In the genomic region with DNA sequence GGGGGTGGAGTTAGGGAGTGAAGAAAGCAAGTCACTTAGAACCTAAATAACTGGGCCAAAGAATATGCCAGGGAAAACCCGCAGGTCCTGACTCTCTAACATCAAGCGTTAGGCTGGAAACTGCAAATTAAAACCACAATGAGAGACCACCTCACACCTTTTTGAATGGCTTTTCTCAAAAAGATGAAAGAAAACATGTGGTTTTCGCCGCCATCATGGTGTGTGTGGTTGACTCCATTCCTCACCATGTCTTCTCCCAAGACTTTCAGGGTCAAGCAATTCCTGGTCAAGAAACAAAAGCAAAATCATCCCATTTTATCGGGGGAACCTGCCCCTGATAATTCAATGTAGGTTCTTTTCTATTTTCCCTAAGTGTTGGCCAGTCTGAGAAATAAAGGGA, we compare ENCODE assay signal across 17 cellular contexts.
DNase-seq lines count a peak whose midpoint lies in the region; ATAC-seq and TF ChIP-seq lines count a peak whose summit lies in the region.
"Had no signal": no experiment of that assay in that cellular context is flagged by ENCODE, and none has a peak within 500 bp of the region (broad histone marks: within the 10 kb centered on the region; RNA-seq: fewer than 3 reads in every experiment).

No MANE protein-coding gene starts in this region.

- no peak overlapping the region for H4K5ac ChIP-seq in H9 (ENCODE audit: insufficient read length, low read depth, low read length)

- no peak for TF ChIP-seq CTCF in H9 (conservative IDR thresholded peaks at IDR 0.05)
- TF ChIP-seq CTCF in WTC11 (IDR thresholded peaks at IDR 0.05): no peak

- peak overlapping the region; percentile 87 for H3K18ac ChIP-seq in H9 (ENCODE audit: insufficient read length, low read depth, low read length)
- no peak overlapping the region for H3K18ac ChIP-seq in mesenchymal stem cell (ENCODE audit: low read depth in 1 of 2, low read length in 2 of 2)
- H3K18ac ChIP-seq in neuronal stem cell (ENCODE audit: low read length): no peak overlapping the region

- H2BK15ac ChIP-seq in H9 (ENCODE audit: low read depth, low read length): no peak overlapping the region
- H2BK15ac ChIP-seq in mesenchymal stem cell (ENCODE audit: low read depth, poor library complexity, severe bottlenecking): no peak overlapping the region
- H2BK15ac ChIP-seq in neuronal stem cell (ENCODE audit: low read length): no peak overlapping the region

- H3K27me3 Mint-ChIP-seq in H9 (ENCODE audit: low read depth): no peaks in the 10 kb centered on the region
- H3K27me3 Mint-ChIP-seq in WTC11 (ENCODE audit: low read depth): no peaks in the 10 kb centered on the region
- no peaks in the 10 kb centered on the region for H3K27me3 Mint-ChIP-seq in naive thymus-derived CD8-positive, alpha-beta T cell

- POLR2A ChIA-PET in WTC11 (lab: Charles Lee): no interaction called here
- POLR2A ChIA-PET in naive thymus-derived CD8-positive, alpha-beta T cell (lab: Charles Lee): no interaction called here

- no peaks in the 10 kb centered on the region for H3K9me3 Mint-ChIP-seq in H9
- H3K9me3 Mint-ChIP-seq in WTC11: peaks cover 12% of the 10 kb centered on the region
- peaks cover 0 to 13% (median 0%) of the 10 kb centered on the region in 9 donors for H3K9me3 Mint-ChIP-seq in naive thymus-derived CD8-positive, alpha-beta T cell

- H2BK20ac ChIP-seq in H9 (ENCODE audit: low read depth, low read length, poor library complexity, severe bottlenecking): peak overlapping the region; percentile 83

- H2BK12ac ChIP-seq in H9 (ENCODE audit: insufficient read length, low read depth, low read length) (peak overlapping the region; percentile 94), mesenchymal stem cell (ENCODE audit: low read length in 2 of 2) (no peak overlapping the region), neuronal stem cell (ENCODE audit: low read length) (no peak overlapping the region)

- CTCF ChIA-PET in WTC11 (lab: Charles Lee): no interaction called here

- H4K8ac ChIP-seq in H9 (replicated peaks; ENCODE audit: insufficient read length, low read depth, low read length) (no peak overlapping the region), mesenchymal stem cell (ENCODE audit: low read length) (no peak overlapping the region), neuronal stem cell (ENCODE audit: low read depth, low read length) (no peak overlapping the region)

- H3K79me1 ChIP-seq in H9 (ENCODE audit: insufficient read depth, low read depth, low read length, poor library complexity, severe bottlenecking) (no peaks in the 10 kb centered on the region), mesenchymal stem cell (replicated peaks; ENCODE audit: low read length, poor library complexity, severe bottlenecking) (no peaks in the 10 kb centered on the region), neuronal stem cell (ENCODE audit: low read depth, low read length) (no peaks in the 10 kb centered on the region)

- H4K91ac ChIP-seq in H9 (ENCODE audit: insufficient read length, low read depth, low read length) (no peak overlapping the region), mesenchymal stem cell (ENCODE audit: low read length) (no peak overlapping the region), neuronal stem cell (ENCODE audit: low read depth, low read length, poor library complexity) (no peak overlapping the region)

- no peak overlapping the region for H3T11ph ChIP-seq in H9 (ENCODE audit: low read length)

- H3K27ac Mint-ChIP-seq in H9 (peak overlapping the region; percentile 97 to 99 (median 97)), WTC11 (peak overlapping the region; percentile 99)
- peak overlapping the region in 3 of 10 donors; percentile 21 to 56 (median 21) for H3K27ac Mint-ChIP-seq in naive thymus-derived CD8-positive, alpha-beta T cell

- H4K20me1 ChIP-seq in H9 (ENCODE audit: control insufficient read depth, insufficient read depth, insufficient read length): no peaks in the 10 kb centered on the region

- H3K4ac ChIP-seq in H9 (ENCODE audit: low read depth, low read length) (no peak overlapping the region), mesenchymal stem cell (ENCODE audit: low read depth in 1 of 2, low read length in 2 of 2) (no peak overlapping the region), neuronal stem cell (ENCODE audit: low read length) (no peak overlapping the region)

- H3K23ac ChIP-seq in H9 (ENCODE audit: insufficient read length, low read depth, low read length) (no peak overlapping the region), mesenchymal stem cell (ENCODE audit: low read length in 2 of 2) (no peak overlapping the region), neuronal stem cell (ENCODE audit: low read depth, low read length, poor library complexity) (no peak overlapping the region)

- H2BK5ac ChIP-seq in H9 (ENCODE audit: insufficient read length, low read length) (peak overlapping the region; percentile 83), mesenchymal stem cell (ENCODE audit: low read depth, low read length, poor library complexity, severe bottlenecking) (no peak overlapping the region), neuronal stem cell (ENCODE audit: low read length) (no peak overlapping the region)

- no peak overlapping the region for H3K9ac ChIP-seq in H9 (ENCODE audit: extremely low read depth, insufficient read length, low read length)
- H3K9ac ChIP-seq in mesenchymal stem cell (ENCODE audit: low read length): no peak overlapping the region
- H3K9ac ChIP-seq in neuronal stem cell (ENCODE audit: low read depth, low read length, poor library complexity): no peak overlapping the region
- H3K9ac ChIP-seq: KMS-11 had no signal

- H2AK5ac ChIP-seq in H9 (ENCODE audit: insufficient read length, low read length): peak overlapping the region; percentile 83
- H2AK5ac ChIP-seq in mesenchymal stem cell (ENCODE audit: low read length, severe bottlenecking): peak overlapping the region; percentile 31
- no peak overlapping the region for H2AK5ac ChIP-seq in neuronal stem cell (ENCODE audit: low read depth, low read length)

- H3K23me2 ChIP-seq in H9 (ENCODE audit: insufficient read length, low read depth, low read length, poor library complexity, severe bottlenecking): no peaks in the 10 kb centered on the region

- H2AFZ ChIP-seq in H9 (ENCODE audit: low read length): no peak overlapping the region
- no peak overlapping the region for H2AFZ ChIP-seq in mesenchymal stem cell (ENCODE audit: low read depth, low read length)
- H2AFZ ChIP-seq in neuronal stem cell (ENCODE audit: low read length): peak overlapping the region; percentile 73
- H2AFZ ChIP-seq: PC-9 had no signal

- no peaks in the 10 kb centered on the region for H3K79me2 ChIP-seq in H9 (ENCODE audit: insufficient read depth, low read length)

- H3K9me3 ChIP-seq in H9 (ENCODE audit: control insufficient read depth, low read depth, low read length): no peaks in the 10 kb centered on the region
- H3K9me3 ChIP-seq in mesenchymal stem cell (ENCODE audit: control insufficient read depth, low read length): no peaks in the 10 kb centered on the region
- H3K9me3 ChIP-seq in neuronal stem cell (replicated peaks in 1 of 2; ENCODE audit: control insufficient read depth in 2 of 2, insufficient read depth in 1 of 2, low read depth in 1 of 2, low read length in 2 of 2): no peaks in the 10 kb centered on the region
- H3K9me3 ChIP-seq: SJSA1 had no signal

- H3K36me3 ChIP-seq in mesenchymal stem cell (ENCODE audit: control insufficient read depth in 1 of 2, insufficient read depth in 2 of 2, low read depth in 1 of 2, low read length in 2 of 2): no peaks in the 10 kb centered on the region
- no peaks in the 10 kb centered on the region for H3K36me3 ChIP-seq in neuronal stem cell (replicated peaks in 1 of 2; ENCODE audit: control insufficient read depth in 2 of 2, insufficient read depth in 2 of 2, low read length in 2 of 2)
- H3K36me3 ChIP-seq: SJSA1 had no signal

- H3K27ac ChIP-seq in H9 (ENCODE audit: insufficient read length, low read depth, low read length) (peak overlapping the region; percentile 87), mesenchymal stem cell (ENCODE audit: low read length, poor library complexity, severe bottlenecking) (peak overlapping the region; percentile 33), neuronal stem cell (replicated peaks; ENCODE audit: low read length) (no peak overlapping the region)
- H3K27ac ChIP-seq: KMS-11, PC-9, SJSA1 had no signal

- H3K4me2 ChIP-seq in H9 (ENCODE audit: insufficient read depth, insufficient read length, low read length) (no peak overlapping the region), mesenchymal stem cell (ENCODE audit: low read length, poor library complexity, severe bottlenecking) (no peak overlapping the region), neuronal stem cell (ENCODE audit: insufficient read depth, low read length, poor library complexity, severe bottlenecking) (no peak overlapping the region)
- H3K4me2 ChIP-seq: KMS-11, PC-9 had no signal

- no peak overlapping the region for H3K14ac ChIP-seq in H9 (ENCODE audit: insufficient read depth, low read length)
- no peak overlapping the region for H3K14ac ChIP-seq in mesenchymal stem cell (ENCODE audit: low read length in 2 of 2)
- no peak overlapping the region for H3K14ac ChIP-seq in neuronal stem cell (ENCODE audit: low read length)

- H3K36me3 Mint-ChIP-seq in H9 (ENCODE audit: insufficient read depth in 1 of 3, low read depth in 3 of 3) (peaks cover 2 to 4% (median 2%) of the 10 kb centered on the region in 3 experiments; a peak in 3 of 7 replicates), WTC11 (peaks cover 4% of the 10 kb centered on the region; the same call in 1 of the 2 replicates)
- peaks cover 4 to 54% (median 30%) of the 10 kb centered on the region in 3 donors for H3K36me3 Mint-ChIP-seq in naive thymus-derived CD8-positive, alpha-beta T cell

- H3K27me3 ChIP-seq in H9 (ENCODE audit: insufficient read depth, low read length) (no peaks in the 10 kb centered on the region), mesenchymal stem cell (ENCODE audit: control insufficient read depth in 1 of 2, insufficient read depth in 1 of 2, low read length in 2 of 2) (no peaks in the 10 kb centered on the region), neuronal stem cell (ENCODE audit: control insufficient read depth in 3 of 3, insufficient read depth in 3 of 3, low read depth in 1 of 3, low read length in 3 of 3) (no peaks in the 10 kb centered on the region)
- H3K27me3 ChIP-seq: SJSA1 had no signal

- WGBS in H9 (ENCODE audit: extremely low coverage, insufficient read length, low lambda C conversion rate): no CpG with 5 or more reads among the region's 5 CpGs
- WGBS in mesenchymal stem cell: 89% methylated on average over 5 of the region's 5 CpGs
- WGBS in neuronal stem cell (ENCODE audit: extremely low coverage in 2 of 2, insufficient read length in 2 of 2, insufficient replicate concordance in 1 of 2), 2 donors: no CpG with 5 or more reads among the region's 5 CpGs

- no peak overlapping the region for H3K4me3 ChIP-seq in mesenchymal stem cell (ENCODE audit: insufficient read depth in 1 of 2, low read depth in 1 of 2, low read length in 2 of 2)
- H3K4me3 ChIP-seq in neuronal stem cell (ENCODE audit: low read length in 2 of 2): no peak overlapping the region
- H3K4me3 ChIP-seq: PC-9, SJSA1 had no signal

- no peak overlapping the region for H3K56ac ChIP-seq in H9 (ENCODE audit: insufficient read length, low read depth, low read length)

- H2BK120ac ChIP-seq in H9 (ENCODE audit: low read depth, low read length, poor library complexity, severe bottlenecking): no peak overlapping the region
- no peak overlapping the region for H2BK120ac ChIP-seq in mesenchymal stem cell (ENCODE audit: low read depth, low read length)
- no peak overlapping the region for H2BK120ac ChIP-seq in neuronal stem cell (ENCODE audit: low read depth, low read length)

- DNase-seq in H9 (no peak), WTC11 (ENCODE audit: low spot score) (no peak), mesenchymal stem cell (no peak), neuronal stem cell (ENCODE audit: low spot score) (no peak)
- DNase-seq in stimulated activated CD4-positive, alpha-beta T cell treated with anti-CD3 and anti-CD28 coated beads, Interleukin-4, amount 100 ng/mL, for 1 hour: no peak
- no peak for DNase-seq in naive thymus-derived CD8-positive, alpha-beta T cell
- DNase-seq: NCI-H1048, NCI-H1436 treated with DMSO at 0.1 percent for 48 hours, NCI-H2081, NCI-H510A, NCI-H774, PC-9 had no signal

- H3K4me1 Mint-ChIP-seq in H9 (peaks cover 36% of the 10 kb centered on the region in 2 experiments), WTC11 (peaks cover 39% of the 10 kb centered on the region)
- peaks cover 18 to 49% (median 27%) of the 10 kb centered on the region in 4 donors for H3K4me1 Mint-ChIP-seq in naive thymus-derived CD8-positive, alpha-beta T cell

- H3K4me1 ChIP-seq in H9 (ENCODE audit: insufficient read depth, low read length): peaks cover 5% of the 10 kb centered on the region; the same call in 1 of the 2 replicates
- peaks cover 3% of the 10 kb centered on the region for H3K4me1 ChIP-seq in mesenchymal stem cell (ENCODE audit: control insufficient read depth, insufficient read depth, low read depth, low read length)
- H3K4me1 ChIP-seq in neuronal stem cell (ENCODE audit: control insufficient read depth in 2 of 2, insufficient read depth in 1 of 2, low read depth in 1 of 2, low read length in 2 of 2): peaks cover 3 to 8% of the 10 kb centered on the region in 2 donors
- H3K4me1 ChIP-seq: SJSA1 had no signal

- ATAC-seq in WTC11: no peak; the same call in 1 of the 2 replicates
- ATAC-seq in naive thymus-derived CD8-positive, alpha-beta T cell: no peak
- no peak for ATAC-seq in HG03108 (IDR thresholded peaks at IDR 0.05; ENCODE audit: unreplicated experiment)
- ATAC-seq: HCT116, HepG2 had no signal

- peak overlapping the region in 1 of 2 experiments; percentile 52; a peak in 1 of 5 replicates for H3K4me3 Mint-ChIP-seq in H9
- no peak overlapping the region; the same call in 1 of the 2 replicates for H3K4me3 Mint-ChIP-seq in WTC11
- no peak overlapping the region for H3K4me3 Mint-ChIP-seq in naive thymus-derived CD8-positive, alpha-beta T cell
